In the genomic region with DNA sequence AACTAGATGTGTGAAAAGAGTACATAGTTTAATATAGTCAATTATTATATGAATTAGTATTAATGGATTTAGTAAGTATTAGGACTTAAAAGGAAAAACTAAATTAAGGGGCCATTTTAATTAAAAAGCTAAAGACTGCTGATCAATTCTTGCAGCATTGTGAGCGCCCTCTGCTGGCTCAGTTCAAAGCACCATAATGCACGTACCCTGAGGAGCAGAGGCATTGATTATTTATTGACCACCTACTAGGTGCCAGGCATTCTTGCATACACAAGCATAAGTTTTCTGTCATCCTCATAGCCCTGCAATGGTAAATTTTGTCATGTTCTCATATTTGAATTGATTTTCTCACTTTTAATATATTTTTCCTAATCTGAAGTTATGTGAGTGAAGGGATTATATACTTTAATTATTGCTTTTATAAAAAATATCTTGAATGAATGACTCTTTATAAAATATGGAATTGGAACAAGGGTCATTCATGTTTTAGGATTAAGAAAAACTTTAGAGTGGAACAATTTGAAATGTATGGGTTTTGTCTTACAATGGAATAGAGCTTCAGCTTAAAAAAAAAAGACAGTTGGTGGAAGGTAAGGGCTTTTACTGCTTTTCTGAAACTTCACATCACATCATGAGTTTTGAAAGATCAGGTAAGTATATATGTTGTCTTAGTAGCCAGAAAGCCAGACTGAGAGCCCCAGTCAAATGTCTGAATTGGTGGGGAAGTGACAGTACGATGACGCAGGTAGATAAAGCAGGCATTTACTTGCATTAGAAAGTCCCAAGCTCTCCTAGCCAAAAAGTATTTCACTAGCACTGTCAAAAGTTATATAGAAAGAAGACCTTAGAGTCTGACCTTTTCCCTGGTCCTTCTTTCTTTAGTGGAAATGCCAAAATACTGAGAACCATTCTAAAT, we compare ENCODE assay signal across 8 cellular contexts. TPM values are rescaled to one million over a fixed set of nuclear protein-coding genes. Genes with fewer than 3 reads are reported as not detected.
A peak's percentile ranks its signal among the peaks of the same experiment; 100 is the strongest.
DNase-seq lines count a peak whose midpoint lies in the region; ATAC-seq and TF ChIP-seq lines count a peak whose summit lies in the region.

No MANE protein-coding gene starts in this region.

- no peaks in the 10 kb centered on the region for H3K9me3 Mint-ChIP-seq in mesothelial cell of epicardium

- ATAC-seq in GM18502 (IDR thresholded peaks at IDR 0.05; ENCODE audit: poor library complexity, unreplicated experiment), result peak; percentile 35
- no peak for ATAC-seq in HG03108 (IDR thresholded peaks at IDR 0.05; ENCODE audit: unreplicated experiment)

- H3K27me3 Mint-ChIP-seq in mesothelial cell of epicardium (ENCODE audit: low read depth), result peaks cover 29% of the 10 kb centered on the region

- POLR2A ChIA-PET in AG04449 (lab: Yijun Ruan, JAX), result no interaction called here

- no peaks in the 10 kb centered on the region for H3K36me3 Mint-ChIP-seq in mesothelial cell of epicardium

- H3K4me3 Mint-ChIP-seq in mesothelial cell of epicardium, result no peak overlapping the region

- no peak overlapping the region for H3K27ac Mint-ChIP-seq in mesothelial cell of epicardium

- no peaks in the 10 kb centered on the region for H3K4me1 Mint-ChIP-seq in mesothelial cell of epicardium

- DNase-seq in AG04449 (ENCODE audit: low read depth, low spot score) (no peak), NCI-H1694 (lab: John Stamatoyannopoulos, UW) (peak; percentile 36), mesothelial cell of epicardium (ENCODE audit: low spot score in 2 of 2, unreplicated experiment in 2 of 2) (peak; percentile 33 to 62)
- peak; percentile 76 to 77 for DNase-seq in activated CD4-positive, alpha-beta T cell treated with anti-CD3 and anti-CD28 coated beads, Interleukin-2, amount 50 U/mL, for 4 hours
- DNase-seq in effector CD4-positive, alpha-beta T cell, result peak; percentile 73
- peak; percentile 32 to 69 for DNase-seq in stimulated activated CD8-positive, alpha-beta memory T cell treated with anti-CD3 and anti-CD28 coated beads, Interleukin-7, amount 100 ng/mL, for 1 hour (ENCODE audit: low read depth in 2 of 2)

- TF ChIP-seq CTCF in AG04449 (IDR thresholded peaks at IDR 0.05; ENCODE audit: insufficient read depth, low read length, missing control alignments), result peak; percentile 69
- TF ChIP-seq CTCF in mesothelial cell of epicardium (IDR thresholded peaks at IDR 0.05; ENCODE audit: unreplicated experiment), result peak; percentile 84

- H3K4me3 ChIP-seq in AG04449 (ENCODE audit: low read depth, low read length), result no peak overlapping the region

- CTCF ChIA-PET in AG04449 (lab: Yijun Ruan, JAX), result interaction anchor here (0.8 to 4.1 kb wide), 27 partner anchors 8 to 1343 kb away, joined by 3 to 86 read pairs (median 5); a partner anchor contains a TSS

RNA-seq across cellular contexts. Expression of a gene that starts 9.7 kb away (rescaled TPM):
- 1.8 to 2.5 TPM (median 2.3 TPM) in 3 replicates for total RNA-seq in mesothelial cell of epicardium
